Comparison of ENCODE assay signal across 8 cellular contexts in the genomic region with DNA sequence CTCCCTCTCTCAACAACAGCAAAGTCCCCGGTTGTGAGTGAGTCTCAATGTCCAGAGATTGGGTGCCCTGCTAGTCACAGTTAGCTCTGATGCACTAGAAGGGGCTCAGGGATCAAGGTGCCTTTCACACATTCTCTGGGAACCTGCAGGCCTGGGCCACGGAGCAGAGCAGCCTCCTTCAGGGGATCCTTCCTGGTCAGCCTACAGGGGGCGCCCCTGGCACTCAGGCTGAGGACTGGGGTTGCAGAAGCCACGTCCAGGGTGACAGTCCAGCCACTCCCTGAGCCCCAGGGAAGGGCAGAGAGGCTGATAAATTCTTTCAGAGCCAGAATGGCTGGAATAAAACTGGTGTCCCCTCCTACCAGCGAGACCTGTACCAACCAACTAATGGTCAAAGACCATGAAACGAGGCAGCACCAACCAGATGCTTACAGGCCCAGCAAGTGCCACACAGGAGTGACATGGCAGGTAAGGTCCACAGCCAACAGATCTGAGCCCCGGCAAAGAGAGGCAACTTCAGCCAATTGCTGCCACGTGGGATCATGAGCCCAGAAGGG. TPM values are rescaled to one million over a fixed set of nuclear protein-coding genes. Genes with fewer than 3 reads are reported as not detected.
DNase-seq lines count a peak whose midpoint lies in the region; ATAC-seq and TF ChIP-seq lines count a peak whose summit lies in the region.

No MANE protein-coding gene starts in this region.

- H3K27ac Mint-ChIP-seq in HFFc6, result no peak overlapping the region

- peaks cover 1% of the 10 kb centered on the region; the same call in 1 of the 2 replicates for H3K27me3 Mint-ChIP-seq in HFFc6 (ENCODE audit: insufficient read depth)

- no peaks in the 10 kb centered on the region for H3K9me3 Mint-ChIP-seq in HFFc6

- no peak overlapping the region for H3K4me3 Mint-ChIP-seq in HFFc6

- peak; percentile 86 for TF ChIP-seq CTCF in HFFc6 (IDR thresholded peaks at IDR 0.05)

- DNase-seq in DMS153 (lab: John Stamatoyannopoulos, UW) (peak; percentile 1), HFFc6 (peak; percentile 16), SW480 (ENCODE audit: low spot score) (peak; percentile 46), amniotic epithelial cell (ENCODE audit: low read depth) (peak; percentile 23), iPS DF 19.7 (ENCODE audit: low read depth, low spot score) (peak; percentile 40)
- peak; percentile 22 to 43 for DNase-seq in stimulated activated CD4-positive, alpha-beta T cell treated with anti-CD3 and anti-CD28 coated beads, Interleukin-1b, Interleukin-23, amount 100 ng/mL, for 1 hour (ENCODE audit: low read depth in 2 of 2)

- peaks cover 27% of the 10 kb centered on the region for H3K4me1 Mint-ChIP-seq in HFFc6 (ENCODE audit: low read depth)

- ATAC-seq in HG03432 (IDR thresholded peaks at IDR 0.05; ENCODE audit: unreplicated experiment), result no peak
- ATAC-seq in GM19455 (IDR thresholded peaks at IDR 0.05; ENCODE audit: unreplicated experiment), result no peak

- peaks cover 18% of the 10 kb centered on the region for H3K36me3 Mint-ChIP-seq in HFFc6 (ENCODE audit: low read depth)

RNA-seq across cellular contexts. Expression of gene ST3GAL2, which starts 43.5 kb away (rescaled TPM):
- total RNA-seq in HFFc6 (2021; fragmentation: NEBNext Ultra II Directional; extraction: Animal tissue kit (Norgen Biotek cat#: 25700)), result 10 to 100 TPM; 25.4 to 31.2 (median 26.3) TPM

RNA-seq across cellular contexts. Expression of gene DDX19A, which starts 48.7 kb away (rescaled TPM):
- 10 to 100 TPM; 40.1 to 50.9 (median 43.8) TPM for total RNA-seq in HFFc6 (2021; fragmentation: NEBNext Ultra II Directional; extraction: Animal tissue kit (Norgen Biotek cat#: 25700))

RNA-seq across cellular contexts. Expression of gene FCSK, which starts 59.0 kb away (rescaled TPM):
- 1 to 10 TPM; 5.1 to 7.1 (median 6.1) TPM for total RNA-seq in HFFc6 (2021; fragmentation: NEBNext Ultra II Directional; extraction: Animal tissue kit (Norgen Biotek cat#: 25700))
